ENCODE assay signal across 8 cellular contexts in genomic region chr19:18414504-18415176, GRCh38. TPM values are rescaled to one million over a fixed set of nuclear protein-coding genes. Genes with fewer than 3 reads are reported as not detected.
DNase-seq lines count a peak whose midpoint lies in the region; TF ChIP-seq lines count a peak whose summit lies in the region.

No MANE protein-coding gene starts in this region.

- peaks cover 31% of the 10 kb centered on the region; the same call in 1 of the 2 replicates for H3K27me3 ChIP-seq in KMS-11 (ENCODE audit: insufficient read depth, low read depth)
- no peaks in the 10 kb centered on the region for H3K27me3 ChIP-seq in brain microvascular endothelial cell (replicated peaks)

- TF ChIP-seq CTCF in CD14-positive monocyte (IDR thresholded peaks at IDR 0.05): no peak
- no peak for TF ChIP-seq CTCF in KMS-11 (conservative IDR thresholded peaks at IDR 0.05; ENCODE audit: low read depth, low read length)
- no peak for TF ChIP-seq CTCF in brain microvascular endothelial cell (IDR thresholded peaks at IDR 0.05; ENCODE audit: low read depth, low read length, missing control alignments)
- TF ChIP-seq CTCF in nephron progenitor cell (IDR thresholded peaks at IDR 0.05): no peak
- no peak for TF ChIP-seq CTCF in GM13977 (IDR thresholded peaks at IDR 0.05; ENCODE audit: extremely low read depth, insufficient read depth, missing control alignments)

- H2AFZ ChIP-seq in KMS-11 (ENCODE audit: low read depth): no peak overlapping the region

- DNase-seq in CD14-positive monocyte (ENCODE audit: low spot score) (peak; percentile 61), brain microvascular endothelial cell (peak; percentile 62), nephron progenitor cell (peak; percentile 36), GM13977 (ENCODE audit: low spot score) (no peak), GM03348 (ENCODE audit: low spot score) (no peak), amniotic stem cell (lab: John Stamatoyannopoulos, UW) (no peak)
- no peak for DNase-seq in activated effector memory CD4-positive, alpha-beta T cell treated with Interleukin-2 at 50 U/mL for 16 hours

- H3K36me3 Mint-ChIP-seq in CD14-positive monocyte (no peaks in the 10 kb centered on the region), nephron progenitor cell (ENCODE audit: low read depth) (no peaks in the 10 kb centered on the region)

- peaks cover 2 to 6% (median 6%) of the 10 kb centered on the region in 3 donors for H3K27me3 Mint-ChIP-seq in CD14-positive monocyte (ENCODE audit: low read depth in 3 of 3)
- H3K27me3 Mint-ChIP-seq in nephron progenitor cell (ENCODE audit: low read depth, poor library complexity): peaks cover 30% of the 10 kb centered on the region

- H3K79me2 ChIP-seq in KMS-11 (ENCODE audit: insufficient read depth, low read depth): no peaks in the 10 kb centered on the region

- H3K27ac Mint-ChIP-seq in CD14-positive monocyte: peak overlapping the region; percentile 89 to 100 (median 91)
- H3K27ac Mint-ChIP-seq in nephron progenitor cell: peak overlapping the region; percentile 90

- no peak overlapping the region for H3K4me3 ChIP-seq in KMS-11 (IDR thresholded peaks at IDR 0.05; ENCODE audit: insufficient read depth, low read depth, low read length)
- peak overlapping the region; percentile 6 for H3K4me3 ChIP-seq in brain microvascular endothelial cell (ENCODE audit: low read depth, low read length)

- H3K9ac ChIP-seq in KMS-11: no peak overlapping the region

- no peaks in the 10 kb centered on the region for H4K20me1 ChIP-seq in KMS-11 (ENCODE audit: insufficient read depth)

- H3K4me1 Mint-ChIP-seq in CD14-positive monocyte: peaks cover 53% of the 10 kb centered on the region
- H3K4me1 Mint-ChIP-seq in nephron progenitor cell: peaks cover 54% of the 10 kb centered on the region

- H3K9me3 Mint-ChIP-seq in CD14-positive monocyte: peaks cover 0 to 2% (median 0%) of the 10 kb centered on the region in 7 donors
- H3K9me3 Mint-ChIP-seq in nephron progenitor cell: no peaks in the 10 kb centered on the region

- H3K36me3 ChIP-seq in KMS-11 (ENCODE audit: insufficient read depth) (no peaks in the 10 kb centered on the region), brain microvascular endothelial cell (replicated peaks) (no peaks in the 10 kb centered on the region)

- peak overlapping the region; percentile 74 to 75 for H3K4me3 Mint-ChIP-seq in CD14-positive monocyte
- no peak overlapping the region for H3K4me3 Mint-ChIP-seq in nephron progenitor cell

- intact Hi-C loops in CD14-positive monocyte (cut with micrococcal nuclease): loop anchor here (5.0 to 10.0 kb wide), 3 partner anchors 140 to 210 kb away; partner anchors contain the start of genes IQCN (in 2 of the 2) and RAB3A (in 1 of the 2)

- H3K4me1 ChIP-seq in KMS-11 (ENCODE audit: low read depth, poor library complexity, severe bottlenecking): peaks cover 44% of the 10 kb centered on the region

- in situ Hi-C loops in brain microvascular endothelial cell (cut with HindIII; ENCODE audit: low pct_ligation_motif_present, low sequenced_read_pairs) (no loop called here), GM13977 (cut with MboI; ENCODE audit: low pct_unique_long_range_greater_than_20kb, low sequenced_read_pairs, unreplicated experiment) (no loop called here)

- H3K27ac ChIP-seq in KMS-11 (no peak overlapping the region), brain microvascular endothelial cell (peak overlapping the region; percentile 98)

- H3K4me2 ChIP-seq in KMS-11: peak overlapping the region; percentile 33; the same call in 1 of the 2 replicates

RNA-seq across cellular contexts. Expression of gene SSBP4, which starts 4.6 kb away (rescaled TPM):
- 10 to 100 TPM; 38.5 to 48.3 TPM for polyA plus RNA-seq in CD14-positive monocyte

RNA-seq across cellular contexts. Expression of gene LRRC25, which starts 17.2 kb away (rescaled TPM):
- polyA plus RNA-seq in CD14-positive monocyte: 100 to 1,000 TPM; 416 to 581 TPM

RNA-seq across cellular contexts. Expression of gene ISYNA1, which starts 23.3 kb away (rescaled TPM):
- not detected for polyA plus RNA-seq in CD14-positive monocyte

RNA-seq across cellular contexts. Expression of gene GDF15, which starts 28.7 kb away (rescaled TPM):
- polyA plus RNA-seq in CD14-positive monocyte: not detected

Comparison
In these comparisons a context has a peak if more than half of its experiments do, and no peak if none do; other contexts are left out.
1. DNase-seq: peak in CD14-positive monocyte (single experiment), brain microvascular endothelial cell (single experiment) and nephron progenitor cell (single experiment); none in activated effector memory CD4-positive, alpha-beta T cell treated with Interleukin-2 at 50 U/mL for 16 hours (single experiment), GM13977 (single experiment), GM03348 (single experiment) and amniotic stem cell (single experiment).